1 cellular context compared by ENCODE assay signal in the genomic region with DNA sequence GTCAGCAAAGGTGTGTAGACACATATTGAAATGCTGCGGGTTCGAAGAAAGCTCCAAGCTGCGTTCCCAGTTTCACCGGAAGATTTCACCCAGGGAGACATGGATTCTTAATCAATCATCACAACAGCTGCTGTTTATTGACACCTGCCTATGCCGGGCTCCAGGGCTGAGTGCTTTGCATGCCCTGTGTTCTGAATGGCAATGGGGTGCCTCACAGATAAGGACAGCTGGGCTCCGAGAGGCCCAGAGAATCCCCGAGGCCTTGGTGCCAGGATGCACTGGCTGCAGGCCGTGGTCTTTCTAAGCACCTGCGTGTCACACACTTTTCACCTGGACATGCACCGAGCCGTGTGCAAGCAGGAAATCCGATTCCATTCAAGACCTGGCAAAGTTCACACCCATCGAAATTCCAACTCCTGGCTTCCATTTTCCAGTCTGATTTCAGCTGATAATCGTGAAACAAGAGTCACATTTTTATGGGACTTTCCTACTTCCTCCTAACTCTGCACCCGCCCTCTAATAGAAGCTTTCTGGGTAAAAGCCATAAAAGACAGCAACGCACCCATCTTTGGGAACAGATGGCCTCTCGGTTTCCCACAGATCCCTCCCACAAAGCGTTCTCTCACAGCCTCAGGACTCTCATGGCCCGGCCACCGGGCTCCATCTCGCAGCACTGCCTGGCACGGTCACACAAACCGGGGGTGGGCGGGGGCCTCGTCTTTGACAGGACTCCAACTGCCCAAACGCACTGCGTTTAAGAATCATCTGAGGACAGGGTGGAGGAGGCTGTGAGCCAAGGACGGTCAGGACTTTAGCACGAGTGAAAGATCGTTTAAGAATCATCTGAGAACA.
TF ChIP-seq lines count a peak whose summit lies in the region.

No MANE protein-coding gene starts in this region.

TF ChIP-seq in H1, 55 proteins besides CTCF, POLR2A, EP300 and RAD21:
- TF ChIP-seq, protein P1, sequence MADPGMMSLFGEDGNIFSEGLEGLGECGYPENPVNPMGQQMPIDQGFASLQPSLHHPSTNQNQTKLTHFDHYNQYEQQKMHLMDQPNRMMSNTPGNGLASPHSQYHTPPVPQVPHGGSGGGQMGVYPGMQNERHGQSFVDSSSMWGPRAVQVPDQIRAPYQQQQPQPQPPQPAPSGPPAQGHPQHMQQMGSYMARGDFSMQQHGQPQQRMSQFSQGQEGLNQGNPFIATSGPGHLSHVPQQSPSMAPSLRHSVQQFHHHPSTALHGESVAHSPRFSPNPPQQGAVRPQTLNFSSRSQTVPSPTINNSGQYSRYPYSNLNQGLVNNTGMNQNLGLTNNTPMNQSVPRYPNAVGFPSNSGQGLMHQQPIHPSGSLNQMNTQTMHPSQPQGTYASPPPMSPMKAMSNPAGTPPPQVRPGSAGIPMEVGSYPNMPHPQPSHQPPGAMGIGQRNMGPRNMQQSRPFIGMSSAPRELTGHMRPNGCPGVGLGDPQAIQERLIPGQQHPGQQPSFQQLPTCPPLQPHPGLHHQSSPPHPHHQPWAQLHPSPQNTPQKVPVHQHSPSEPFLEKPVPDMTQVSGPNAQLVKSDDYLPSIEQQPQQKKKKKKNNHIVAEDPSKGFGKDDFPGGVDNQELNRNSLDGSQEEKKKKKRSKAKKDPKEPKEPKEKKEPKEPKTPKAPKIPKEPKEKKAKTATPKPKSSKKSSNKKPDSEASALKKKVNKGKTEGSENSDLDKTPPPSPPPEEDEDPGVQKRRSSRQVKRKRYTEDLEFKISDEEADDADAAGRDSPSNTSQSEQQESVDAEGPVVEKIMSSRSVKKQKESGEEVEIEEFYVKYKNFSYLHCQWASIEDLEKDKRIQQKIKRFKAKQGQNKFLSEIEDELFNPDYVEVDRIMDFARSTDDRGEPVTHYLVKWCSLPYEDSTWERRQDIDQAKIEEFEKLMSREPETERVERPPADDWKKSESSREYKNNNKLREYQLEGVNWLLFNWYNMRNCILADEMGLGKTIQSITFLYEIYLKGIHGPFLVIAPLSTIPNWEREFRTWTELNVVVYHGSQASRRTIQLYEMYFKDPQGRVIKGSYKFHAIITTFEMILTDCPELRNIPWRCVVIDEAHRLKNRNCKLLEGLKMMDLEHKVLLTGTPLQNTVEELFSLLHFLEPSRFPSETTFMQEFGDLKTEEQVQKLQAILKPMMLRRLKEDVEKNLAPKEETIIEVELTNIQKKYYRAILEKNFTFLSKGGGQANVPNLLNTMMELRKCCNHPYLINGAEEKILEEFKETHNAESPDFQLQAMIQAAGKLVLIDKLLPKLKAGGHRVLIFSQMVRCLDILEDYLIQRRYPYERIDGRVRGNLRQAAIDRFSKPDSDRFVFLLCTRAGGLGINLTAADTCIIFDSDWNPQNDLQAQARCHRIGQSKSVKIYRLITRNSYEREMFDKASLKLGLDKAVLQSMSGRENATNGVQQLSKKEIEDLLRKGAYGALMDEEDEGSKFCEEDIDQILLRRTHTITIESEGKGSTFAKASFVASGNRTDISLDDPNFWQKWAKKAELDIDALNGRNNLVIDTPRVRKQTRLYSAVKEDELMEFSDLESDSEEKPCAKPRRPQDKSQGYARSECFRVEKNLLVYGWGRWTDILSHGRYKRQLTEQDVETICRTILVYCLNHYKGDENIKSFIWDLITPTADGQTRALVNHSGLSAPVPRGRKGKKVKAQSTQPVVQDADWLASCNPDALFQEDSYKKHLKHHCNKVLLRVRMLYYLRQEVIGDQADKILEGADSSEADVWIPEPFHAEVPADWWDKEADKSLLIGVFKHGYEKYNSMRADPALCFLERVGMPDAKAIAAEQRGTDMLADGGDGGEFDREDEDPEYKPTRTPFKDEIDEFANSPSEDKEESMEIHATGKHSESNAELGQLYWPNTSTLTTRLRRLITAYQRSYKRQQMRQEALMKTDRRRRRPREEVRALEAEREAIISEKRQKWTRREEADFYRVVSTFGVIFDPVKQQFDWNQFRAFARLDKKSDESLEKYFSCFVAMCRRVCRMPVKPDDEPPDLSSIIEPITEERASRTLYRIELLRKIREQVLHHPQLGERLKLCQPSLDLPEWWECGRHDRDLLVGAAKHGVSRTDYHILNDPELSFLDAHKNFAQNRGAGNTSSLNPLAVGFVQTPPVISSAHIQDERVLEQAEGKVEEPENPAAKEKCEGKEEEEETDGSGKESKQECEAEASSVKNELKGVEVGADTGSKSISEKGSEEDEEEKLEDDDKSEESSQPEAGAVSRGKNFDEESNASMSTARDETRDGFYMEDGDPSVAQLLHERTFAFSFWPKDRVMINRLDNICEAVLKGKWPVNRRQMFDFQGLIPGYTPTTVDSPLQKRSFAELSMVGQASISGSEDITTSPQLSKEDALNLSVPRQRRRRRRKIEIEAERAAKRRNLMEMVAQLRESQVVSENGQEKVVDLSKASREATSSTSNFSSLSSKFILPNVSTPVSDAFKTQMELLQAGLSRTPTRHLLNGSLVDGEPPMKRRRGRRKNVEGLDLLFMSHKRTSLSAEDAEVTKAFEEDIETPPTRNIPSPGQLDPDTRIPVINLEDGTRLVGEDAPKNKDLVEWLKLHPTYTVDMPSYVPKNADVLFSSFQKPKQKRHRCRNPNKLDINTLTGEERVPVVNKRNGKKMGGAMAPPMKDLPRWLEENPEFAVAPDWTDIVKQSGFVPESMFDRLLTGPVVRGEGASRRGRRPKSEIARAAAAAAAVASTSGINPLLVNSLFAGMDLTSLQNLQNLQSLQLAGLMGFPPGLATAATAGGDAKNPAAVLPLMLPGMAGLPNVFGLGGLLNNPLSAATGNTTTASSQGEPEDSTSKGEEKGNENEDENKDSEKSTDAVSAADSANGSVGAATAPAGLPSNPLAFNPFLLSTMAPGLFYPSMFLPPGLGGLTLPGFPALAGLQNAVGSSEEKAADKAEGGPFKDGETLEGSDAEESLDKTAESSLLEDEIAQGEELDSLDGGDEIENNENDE (IDR thresholded peaks at IDR 0.05; ENCODE audit: insufficient replicate concordance, low read length): no peak
- TF ChIP-seq CHD1 (IDR thresholded peaks at IDR 0.05; ENCODE audit: low read depth, low read length) (no peak), CBX5 (IDR thresholded peaks at IDR 0.05; ENCODE audit: low read depth, low read length) (no peak), BRCA1 (IDR thresholded peaks at IDR 0.05; ENCODE audit: low read depth, low read length) (no peak), SP1 (IDR thresholded peaks at IDR 0.05; ENCODE audit: low read depth, low read length) (no peak), JUN (IDR thresholded peaks at IDR 0.05; ENCODE audit: low read depth, low read length) (no peak), SIX5 (IDR thresholded peaks at IDR 0.05; ENCODE audit: low read depth, low read length) (no peak), SAP30 (IDR thresholded peaks at IDR 0.05; ENCODE audit: insufficient read depth, insufficient replicate concordance, low read length) (no peak), SRF (IDR thresholded peaks at IDR 0.05; ENCODE audit: low read depth, low read length) (no peak), TAF1 (IDR thresholded peaks at IDR 0.05; ENCODE audit: low read depth, low read length) (no peak), SUZ12 (IDR thresholded peaks at IDR 0.05; ENCODE audit: low read length) (no peak), KDM4A (IDR thresholded peaks at IDR 0.05; ENCODE audit: low read depth, low read length, severe bottlenecking) (no peak), EZH2 (IDR thresholded peaks at IDR 0.05; ENCODE audit: low read depth, low read length, severe bottlenecking) (no peak), MAFK (IDR thresholded peaks at IDR 0.05; ENCODE audit: low read depth, low read length) (no peak)
